In the genomic region with DNA sequence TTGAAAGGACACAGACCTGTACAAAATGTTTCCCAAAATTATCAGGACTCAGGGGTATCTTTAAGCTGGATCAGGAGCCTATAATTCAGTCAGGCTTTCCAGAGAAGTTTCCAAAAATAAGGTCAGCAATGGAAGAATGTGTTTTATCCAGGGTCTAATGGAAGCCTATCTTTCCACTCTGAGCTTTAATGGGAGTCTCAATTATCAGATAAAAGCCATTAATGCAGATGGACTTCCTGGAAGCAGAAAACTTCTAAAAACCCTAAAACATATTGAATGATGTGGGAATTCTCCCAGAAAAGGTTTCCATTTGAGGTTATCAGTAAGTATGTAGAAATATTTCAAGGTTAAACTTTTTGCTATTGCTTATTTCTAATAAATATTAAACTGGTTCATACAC, we compare ENCODE assay signal across 26 cellular contexts.
"Had no signal": no experiment of that assay in that cellular context is flagged by ENCODE, and none has a peak within 500 bp of the region (broad histone marks: within the 10 kb centered on the region; RNA-seq: fewer than 3 reads in every experiment).

No MANE protein-coding gene starts in this region.

- H3K36me3 ChIP-seq: esophagus muscularis mucosa, gastrocnemius medialis had no signal

- H3K4me1 Mint-ChIP-seq: activated CD4-positive, alpha-beta T cell treated with anti-CD3 and anti-CD28 coated beads, Interleukin-2, amount 10 ng/mL, durations not matched to agents 7 days and 5 days; activated T-helper 17 cell treated with anti-CD3 and anti-CD28 coated beads, Interleukin-2, amount 50 U/mL, for 72 hours; WTC11 had no signal

- H3K4me3 Mint-ChIP-seq: activated CD4-positive, alpha-beta T cell treated with anti-CD3 and anti-CD28 coated beads, Interleukin-2, amount 10 ng/mL, durations not matched to agents 7 days and 5 days; activated CD8-positive, alpha-beta T cell treated with anti-CD3 and anti-CD28 coated beads for 36 hours; activated naive CD8-positive, alpha-beta T cell; activated T-cell treated with anti-CD3 and anti-CD28 coated beads, Interleukin-2, amount 50 U/mL, for 4 hours; activated T-helper 17 cell treated with anti-CD3 and anti-CD28 coated beads, Interleukin-2, amount 50 U/mL, for 72 hours; effector memory CD8-positive, alpha-beta T cell; WTC11 had no signal

- DNase-seq: activated CD4-positive, alpha-beta T cell treated with anti-CD3 and anti-CD28 coated beads for 1 hour; activated CD4-positive, alpha-beta T cell treated with anti-CD3 and anti-CD28 coated beads for 4 hours; activated CD4-positive, alpha-beta T cell treated with anti-CD3 and anti-CD28 coated beads, Interleukin-2, amount 10 ng/mL, durations not matched to agents 7 days and 5 days; activated CD4-positive, alpha-beta T cell treated with anti-CD3 and anti-CD28 coated beads, Interleukin-2, amount 50 U/mL, for 4 hours; activated CD8-positive, alpha-beta memory T cell treated with anti-CD3 and anti-CD28 coated beads for 24 hours; activated CD8-positive, alpha-beta T cell treated with anti-CD3 and anti-CD28 coated beads for 36 hours; activated effector memory CD4-positive, alpha-beta T cell treated with Interleukin-2 at 50 U/mL for 16 hours; activated gamma-delta T cell treated with Interleukin-2 at 50 U/mL for 16 hours; activated naive CD4-positive, alpha-beta T cell treated with anti-CD3 and anti-CD28 coated beads, Interleukin-2, amount 50 U/mL, for 16 hours; activated naive CD4-positive, alpha-beta T cell treated with Interleukin-2 at 50 U/mL for 16 hours; activated T-cell treated with anti-CD3 and anti-CD28 coated beads, Interleukin-2, amount 50 U/mL, for 4 hours; amniotic stem cell; anterior cingulate cortex; caudate nucleus; cortex of kidney; dermis blood vessel endothelial cell; effector CD4-positive, alpha-beta T cell; effector memory CD8-positive, alpha-beta T cell; erythroblast; foreskin keratinocyte; gastrocnemius medialis; T-helper 2 cell had no signal

- H3K27ac Mint-ChIP-seq: activated CD4-positive, alpha-beta T cell treated with anti-CD3 and anti-CD28 coated beads, Interleukin-2, amount 10 ng/mL, durations not matched to agents 7 days and 5 days; activated CD8-positive, alpha-beta T cell treated with anti-CD3 and anti-CD28 coated beads for 36 hours; activated naive CD8-positive, alpha-beta T cell; activated T-helper 17 cell treated with anti-CD3 and anti-CD28 coated beads, Interleukin-2, amount 50 U/mL, for 72 hours; effector memory CD8-positive, alpha-beta T cell; WTC11 had no signal

- H3K9me3 Mint-ChIP-seq: activated CD4-positive, alpha-beta T cell treated with anti-CD3 and anti-CD28 coated beads, Interleukin-2, amount 10 ng/mL, durations not matched to agents 7 days and 5 days; WTC11 had no signal

- H3K4me3 ChIP-seq: esophagus muscularis mucosa, gastrocnemius medialis had no signal

- ATAC-seq: activated CD8-positive, alpha-beta T cell treated with anti-CD3 and anti-CD28 coated beads for 36 hours; activated T-cell treated with anti-CD3 and anti-CD28 coated beads, Interleukin-2, amount 50 U/mL, for 4 hours; activated T-helper 17 cell treated with anti-CD3 and anti-CD28 coated beads, Interleukin-2, amount 50 U/mL, for 72 hours; effector memory CD8-positive, alpha-beta T cell; foreskin keratinocyte; gastrocnemius medialis; WTC11 had no signal

- H3K4me1 ChIP-seq: esophagus muscularis mucosa, foreskin keratinocyte, gastrocnemius medialis had no signal

- H3K27me3 Mint-ChIP-seq: activated CD4-positive, alpha-beta T cell treated with anti-CD3 and anti-CD28 coated beads, Interleukin-2, amount 10 ng/mL, durations not matched to agents 7 days and 5 days; activated CD8-positive, alpha-beta T cell treated with anti-CD3 and anti-CD28 coated beads for 36 hours; activated naive CD8-positive, alpha-beta T cell; activated T-helper 17 cell treated with anti-CD3 and anti-CD28 coated beads, Interleukin-2, amount 50 U/mL, for 72 hours; effector memory CD8-positive, alpha-beta T cell had no signal

- H3K9me3 ChIP-seq: esophagus muscularis mucosa, gastrocnemius medialis had no signal

- H3K27ac ChIP-seq: esophagus muscularis mucosa, foreskin keratinocyte, gastrocnemius medialis had no signal

- H3K27me3 ChIP-seq: esophagus muscularis mucosa, foreskin keratinocyte, gastrocnemius medialis had no signal

- H3K36me3 Mint-ChIP-seq: activated naive CD8-positive, alpha-beta T cell; WTC11 had no signal
